In genomic region chr4:6180841-6181631, GRCh38 we compare ENCODE assay signal across 9 cellular contexts. TPM values are rescaled to one million over a fixed set of nuclear protein-coding genes. Genes with fewer than 3 reads are reported as not detected.
A peak's percentile ranks its signal among the peaks of the same experiment; 100 is the strongest.
DNase-seq lines count a peak whose midpoint lies in the region; ATAC-seq and TF ChIP-seq lines count a peak whose summit lies in the region.
"Had no signal": no experiment of that assay in that cellular context is flagged by ENCODE, and none has a peak within 500 bp of the region (broad histone marks: within the 10 kb centered on the region; RNA-seq: fewer than 3 reads in every experiment).

No MANE protein-coding gene starts in this region.

- peaks cover 2% of the 10 kb centered on the region for H3K27me3 Mint-ChIP-seq in activated naive CD8-positive, alpha-beta T cell
- peaks cover 35% of the 10 kb centered on the region for H3K27me3 Mint-ChIP-seq in chondrocyte (ENCODE audit: low read depth)

- no peak overlapping the region for H3K4me3 ChIP-seq in GM12864 (ENCODE audit: low read depth, low read length)

- H3K36me3 Mint-ChIP-seq in activated naive CD8-positive, alpha-beta T cell, result no peaks in the 10 kb centered on the region
- peaks cover 3% of the 10 kb centered on the region for H3K36me3 Mint-ChIP-seq in chondrocyte (ENCODE audit: low read depth)

- peak overlapping the region; percentile 58 for H3K27ac Mint-ChIP-seq in activated naive CD8-positive, alpha-beta T cell
- no peak overlapping the region for H3K27ac Mint-ChIP-seq in chondrocyte (ENCODE audit: unreplicated experiment)

- ATAC-seq in GM21515 (IDR thresholded peaks at IDR 0.05; ENCODE audit: unreplicated experiment) (peak; percentile 80), HG03571 (IDR thresholded peaks at IDR 0.05; ENCODE audit: unreplicated experiment) (peak; percentile 87)

- H3K4me1 Mint-ChIP-seq in activated naive CD8-positive, alpha-beta T cell (ENCODE audit: low read depth), result peaks cover 28% of the 10 kb centered on the region
- H3K4me1 Mint-ChIP-seq in chondrocyte (ENCODE audit: low read depth), result no peaks in the 10 kb centered on the region

- no peak overlapping the region for H3K4me3 Mint-ChIP-seq in activated naive CD8-positive, alpha-beta T cell
- H3K4me3 Mint-ChIP-seq in chondrocyte (ENCODE audit: unreplicated experiment), result no peak overlapping the region

- DNase-seq in GM12864 (ENCODE audit: low read depth), result peak; percentile 97
- DNase-seq in NCI-H526 (lab: John Stamatoyannopoulos, UW), result no peak
- DNase-seq in cerebellar cortex (ENCODE audit: low spot score), result no peak
- DNase-seq in EL, result no peak
- DNase-seq in chondrocyte (ENCODE audit: low spot score), result no peak

- peaks cover 4% of the 10 kb centered on the region for H3K9me3 Mint-ChIP-seq in activated naive CD8-positive, alpha-beta T cell (ENCODE audit: low read depth)
- peaks cover 5% of the 10 kb centered on the region for H3K9me3 Mint-ChIP-seq in chondrocyte (ENCODE audit: low read depth)

- TF ChIP-seq CTCF in GM12864 (IDR thresholded peaks at IDR 0.05; ENCODE audit: low read depth, low read length, missing control alignments) (peak; percentile 7), chondrocyte (IDR thresholded peaks at IDR 0.05) (no peak)

RNA-seq across cellular contexts. Expression of gene JAKMIP1, which starts 19.3 kb away (rescaled TPM):
- total RNA-seq in chondrocyte, result 0.10 TPM in 1 of 3 replicates, not detected in the others
- total RNA-seq: skeletal muscle tissue had no signal
